ENCODE assay signal across 11 cellular contexts in genomic region chr16:27324851-27325301, GRCh38. TPM values are rescaled to one million over a fixed set of nuclear protein-coding genes. Genes with fewer than 3 reads are reported as not detected.
DNase-seq lines count a peak whose midpoint lies in the region; ATAC-seq, FAIRE-seq and TF ChIP-seq lines count a peak whose summit lies in the region.
"Had no signal": no experiment of that assay in that cellular context is flagged by ENCODE, and none has a peak within 500 bp of the region (broad histone marks: within the 10 kb centered on the region; RNA-seq: fewer than 3 reads in every experiment).

No MANE protein-coding gene starts in this region.

- no peak for TF ChIP-seq POLR2A in GM12892 (IDR thresholded peaks at IDR 0.05; ENCODE audit: low read depth, low read length)

- peaks cover 17% of the 10 kb centered on the region for H3K27me3 ChIP-seq in left ventricle myocardium inferior (ENCODE audit: low read depth)
- H3K27me3 ChIP-seq in muscle layer of colon (ENCODE audit: control insufficient read depth in 1 of 2, insufficient read depth in 2 of 2, low read length in 2 of 2), result no peaks in the 10 kb centered on the region

- CTCF ChIA-PET in MCF 10A (lab: Yijun Ruan, JAX), result interaction anchor here (0.7 to 2.7 kb wide), 4 partner anchors 8 to 239 kb away, joined by 3 to 14 read pairs (median 4); no protein-coding TSS in a partner anchor

- H3K4me1 Mint-ChIP-seq in MCF 10A (ENCODE audit: insufficient read depth, unreplicated experiment), result peaks cover 38% of the 10 kb centered on the region

- peak overlapping the region; percentile 64 for H3K27ac Mint-ChIP-seq in MCF 10A (ENCODE audit: low read depth, unreplicated experiment)

- H3K36me3 ChIP-seq in left ventricle myocardium inferior (no peaks in the 10 kb centered on the region), muscle layer of colon (ENCODE audit: insufficient read depth, low read length) (no peaks in the 10 kb centered on the region), urinary bladder (ENCODE audit: insufficient read depth) (no peaks in the 10 kb centered on the region)

- DNase-seq in left ventricle myocardium inferior (no peak), Right ventricle myocardium inferior (ENCODE audit: missing footprints) (no peak), MCF 10A (ENCODE audit: unreplicated experiment) (no peak), GM12892 (ENCODE audit: insufficient read length) (no peak), midbrain (lab: John Stamatoyannopoulos, UW) (no peak), NCI-H2029 (lab: John Stamatoyannopoulos, UW) (no peak)
- DNase-seq: foreskin fibroblast, GOT3 had no signal

- H3K27ac ChIP-seq in left ventricle myocardium inferior (replicated peaks) (peak overlapping the region; percentile 91), muscle layer of colon (ENCODE audit: low read depth, low read length) (peak overlapping the region; percentile 78), urinary bladder (ENCODE audit: low read depth) (peak overlapping the region; percentile 19)

- peak overlapping the region; percentile 38 for H3K9ac ChIP-seq in muscle layer of colon (ENCODE audit: low read length)

- H3K36me3 Mint-ChIP-seq in MCF 10A (ENCODE audit: insufficient read depth, unreplicated experiment), result peaks cover 18% of the 10 kb centered on the region

- no peak for FAIRE-seq in GM12892 (lab: Jason Lieb, UNC)
- FAIRE-seq: GM12891 had no signal

- intact Hi-C loops in left ventricle myocardium inferior (cut with micrococcal nuclease), result no loop called here
- intact Hi-C loops in Right ventricle myocardium inferior (cut with DNase I), result loop anchor here (5.0 kb wide), 1 partner anchor 93 kb away; no protein-coding TSS in a partner anchor
- intact Hi-C loops in MCF 10A (cut with micrococcal nuclease), result no loop called here

- H3K9me3 ChIP-seq in left ventricle myocardium inferior (replicated peaks) (no peaks in the 10 kb centered on the region), muscle layer of colon (ENCODE audit: low read length) (no peaks in the 10 kb centered on the region)

- BruUV-seq in MCF 10A (replicated peaks; lab: Mats Ljungman, UMichigan), result no TSS peak

- H3K4me3 ChIP-seq in left ventricle myocardium inferior, result no peak overlapping the region
- H3K4me3 ChIP-seq in muscle layer of colon (ENCODE audit: low read depth in 1 of 2, low read length in 2 of 2), result no peak overlapping the region
- H3K4me3 ChIP-seq in urinary bladder (ENCODE audit: low read depth, low read length), result no peak overlapping the region

- TF ChIP-seq CTCF in left ventricle myocardium inferior (IDR thresholded peaks at IDR 0.05; ENCODE audit: borderline replicate concordance) (no peak), MCF 10A (IDR thresholded peaks at IDR 0.05; ENCODE audit: unreplicated experiment) (no peak)

- no peak overlapping the region for H3K4me3 Mint-ChIP-seq in MCF 10A (ENCODE audit: unreplicated experiment)

- H3K9me3 Mint-ChIP-seq in MCF 10A (ENCODE audit: unreplicated experiment), result no peaks in the 10 kb centered on the region

- POLR2A ChIA-PET in MCF 10A (lab: Yijun Ruan, JAX), result interaction anchor here (0.6 kb wide), 1 partner anchor 121 kb away, joined by 3 read pairs; the partner anchor contains the start of gene KDM8

- H3K4me1 ChIP-seq in left ventricle myocardium inferior (peaks cover 50% of the 10 kb centered on the region), muscle layer of colon (ENCODE audit: insufficient read depth, low read length) (peaks cover 93% of the 10 kb centered on the region), urinary bladder (ENCODE audit: insufficient read depth) (no peaks in the 10 kb centered on the region)

- H3K27me3 Mint-ChIP-seq in MCF 10A (ENCODE audit: insufficient read depth, unreplicated experiment), result no peaks in the 10 kb centered on the region

- ATAC-seq in Right ventricle myocardium inferior, result no peak

- 72% methylated on average over 12 of the region's 12 CpGs for WGBS in urinary bladder

RNA-seq across cellular contexts. Expression of gene IL4R, which starts 11.1 kb away (rescaled TPM):
- total RNA-seq in left ventricle myocardium inferior, result 12.0 TPM
- 11.1 TPM for total RNA-seq in Right ventricle myocardium inferior
- 50.4 and 51.9 TPM in 2 replicates for total RNA-seq in MCF 10A (2022)
- total RNA-seq in urinary bladder, result 26.2 TPM
- 75.2 TPM for polyA plus RNA-seq in urinary bladder
- 18.8 TPM for polyA plus RNA-seq in GM12892 (2012; ENCODE audit: missing spikeins)

RNA-seq across cellular contexts. Expression of gene NSMCE1, which starts 56.3 kb away (rescaled TPM):
- 38.6 TPM for total RNA-seq in left ventricle myocardium inferior
- total RNA-seq in Right ventricle myocardium inferior, result 35.8 TPM
- 106 and 119 TPM in 2 replicates for total RNA-seq in MCF 10A (2022)
- total RNA-seq in urinary bladder, result 33.9 TPM
- 76.3 TPM for polyA plus RNA-seq in urinary bladder
- 51.9 TPM for polyA plus RNA-seq in GM12892 (2012; ENCODE audit: missing spikeins)

Comparison
In these comparisons a context has a peak if more than half of its experiments do, and no peak if none do; other contexts are left out.
1. H3K27ac ChIP-seq: peak in every context shown above with its lines; median percentile 91 in left ventricle myocardium inferior; 78 in muscle layer of colon; 19 in urinary bladder.